9 cellular contexts compared by ENCODE assay signal in the genomic region with DNA sequence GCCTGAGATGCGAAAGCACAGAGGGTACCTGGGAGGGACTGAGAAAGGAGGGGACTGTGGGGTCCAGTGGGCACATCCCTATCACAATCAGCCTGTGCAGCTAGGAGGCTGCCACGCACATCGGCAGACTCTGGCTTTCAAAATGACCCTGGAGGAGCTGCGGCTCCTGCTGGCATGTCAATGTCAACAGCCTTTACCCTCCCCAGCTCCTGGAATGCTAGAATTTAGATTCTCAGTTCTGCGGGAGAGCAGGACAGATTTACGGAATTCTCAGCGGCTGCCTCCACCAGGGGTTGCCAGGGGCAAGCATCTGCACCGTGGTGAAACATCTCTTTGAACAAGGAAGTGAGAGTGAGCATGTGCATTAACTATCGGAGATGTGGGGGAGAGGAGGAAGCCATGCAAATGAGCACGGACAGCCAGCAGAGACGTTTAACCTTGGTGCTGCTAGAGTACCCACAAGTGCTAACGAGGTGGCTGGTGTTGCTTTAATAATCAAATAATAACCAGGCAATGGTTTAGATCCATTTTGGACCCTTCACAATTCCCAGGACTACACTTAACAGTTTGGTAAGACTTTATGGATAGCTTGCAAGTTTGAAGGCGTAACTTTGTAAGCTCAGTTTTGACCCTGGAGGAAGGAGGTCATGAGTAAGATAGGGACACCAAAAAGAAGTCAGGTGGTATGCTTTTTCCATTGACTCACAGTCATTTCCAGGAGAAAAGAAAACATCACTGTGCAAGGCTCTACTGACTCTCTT.
DNase-seq lines count a peak whose midpoint lies in the region; ATAC-seq and TF ChIP-seq lines count a peak whose summit lies in the region.
"Had no signal": no experiment of that assay in that cellular context is flagged by ENCODE, and none has a peak within 500 bp of the region (broad histone marks: within the 10 kb centered on the region; RNA-seq: fewer than 3 reads in every experiment).

No MANE protein-coding gene starts in this region.

- no peak overlapping the region for H3K4me3 ChIP-seq in cardiac fibroblast (replicated peaks in 1 of 2; ENCODE audit: low read depth in 2 of 2, low read length in 2 of 2)
- H3K4me3 ChIP-seq: A549 had no signal

- peak; percentile 96 for ATAC-seq in HG03103 (IDR thresholded peaks at IDR 0.05; ENCODE audit: low read depth, unreplicated experiment)

- no peak for TF ChIP-seq CTCF in cardiac fibroblast (IDR thresholded peaks at IDR 0.05; ENCODE audit: low read depth, low read length)

- peak; percentile 36 for DNase-seq in NK-92 treated with Interleukin-12 subunit alpha and Interleukin-12 subunit beta, amount 100 ng/mL, for 24 hours (lab: John Stamatoyannopoulos, UW)
- DNase-seq in NK-92 (lab: John Stamatoyannopoulos, UW; ENCODE audit: unreplicated experiment) (no peak), T-helper 9 cell (peak; percentile 13), cardiac fibroblast (ENCODE audit: low read depth in 2 of 2) (peak; percentile 19 to 26), midbrain (lab: John Stamatoyannopoulos, UW) (peak; percentile 69), NCI-H2081 (lab: John Stamatoyannopoulos, UW) (no peak)
- peak; percentile 31 to 40 for DNase-seq in stimulated activated CD8-positive, alpha-beta memory T cell treated with anti-CD3 and anti-CD28 coated beads, Interleukin-7, amount 100 ng/mL, for 48 hours (ENCODE audit: extremely low read depth in 1 of 2, low read depth in 1 of 2)

Comparison
In these comparisons a context has a peak if more than half of its experiments do, and no peak if none do; other contexts are left out.
1. DNase-seq: peak in NK-92 treated with Interleukin-12 subunit alpha and Interleukin-12 subunit beta, amount 100 ng/mL, for 24 hours (single experiment), T-helper 9 cell (single experiment), cardiac fibroblast (2 of 2), midbrain (single experiment) and stimulated activated CD8-positive, alpha-beta memory T cell treated with anti-CD3 and anti-CD28 coated beads, Interleukin-7, amount 100 ng/mL, for 48 hours (2 of 2); none in NK-92 (single experiment) and NCI-H2081 (0 of 2).